17 cellular contexts compared by ENCODE assay signal in the genomic region with DNA sequence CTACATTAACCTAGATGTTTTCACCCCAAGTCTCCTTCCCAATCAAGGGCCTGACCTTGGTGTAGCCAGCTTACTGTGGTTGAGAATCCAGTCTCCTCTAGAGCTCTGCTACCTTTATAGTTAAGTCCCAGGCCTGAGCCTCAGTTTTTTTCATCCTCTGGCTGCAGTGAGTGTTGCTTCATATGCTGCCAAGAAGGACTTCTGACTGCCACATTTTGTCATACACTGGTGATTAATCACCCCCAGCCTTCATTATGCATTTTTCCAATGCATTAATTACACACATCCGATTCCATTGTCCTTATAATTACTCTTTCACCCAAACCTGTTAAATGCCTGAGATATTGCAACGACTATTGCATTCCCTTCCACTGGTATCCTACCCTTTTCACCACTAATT.
"Had no signal": no experiment of that assay in that cellular context is flagged by ENCODE, and none has a peak within 500 bp of the region (broad histone marks: within the 10 kb centered on the region; RNA-seq: fewer than 3 reads in every experiment).

No MANE protein-coding gene starts in this region.

- H3K36me3 ChIP-seq: ascending aorta, colonic mucosa, neutrophil had no signal

- H3K27me3 ChIP-seq: ascending aorta, colonic mucosa, neutrophil had no signal

- ATAC-seq: activated T-cell treated with anti-CD3 and anti-CD28 coated beads, Interleukin-2, amount 50 U/mL, for 4 hours; mucosa of descending colon; naive thymus-derived CD8-positive, alpha-beta T cell; right cardiac atrium had no signal

- H3K4me3 ChIP-seq: ascending aorta, colonic mucosa, mucosa of descending colon had no signal

- H3K27ac ChIP-seq: ascending aorta, colonic mucosa, neutrophil had no signal

- H3K4me1 ChIP-seq: colonic mucosa had no signal

- H3K9me3 ChIP-seq: ascending aorta, colonic mucosa, mucosa of descending colon, neutrophil had no signal

- DNase-seq: activated CD4-positive, alpha-beta memory T cell treated with anti-CD3 and anti-CD28 coated beads for 36 hours; activated gamma-delta T cell; activated naive CD8-positive, alpha-beta T cell treated with anti-CD3 and anti-CD28 coated beads for 36 hours; activated T-cell treated with anti-CD3 and anti-CD28 coated beads, Interleukin-2, amount 50 U/mL, for 4 hours; colonic mucosa; hypothalamus; mucosa of descending colon; naive thymus-derived CD8-positive, alpha-beta T cell; posterior cingulate gyrus; right cardiac atrium; stimulated activated CD4-positive, alpha-beta T cell treated with anti-CD3 and anti-CD28 coated beads, Interleukin-2, amount 100 ng/mL, for 24 hours; stimulated activated naive B cell treated with anti-CD40 and anti-IgM and Interleukin-4, amounts not matched to agents 10 μg/mL and 1 μg/mL and 100 μg/mL, for 72 hours; SW 1271; T-helper 9 cell; trophoblast cell had no signal
